8 cellular contexts compared by ENCODE assay signal in the genomic region with DNA sequence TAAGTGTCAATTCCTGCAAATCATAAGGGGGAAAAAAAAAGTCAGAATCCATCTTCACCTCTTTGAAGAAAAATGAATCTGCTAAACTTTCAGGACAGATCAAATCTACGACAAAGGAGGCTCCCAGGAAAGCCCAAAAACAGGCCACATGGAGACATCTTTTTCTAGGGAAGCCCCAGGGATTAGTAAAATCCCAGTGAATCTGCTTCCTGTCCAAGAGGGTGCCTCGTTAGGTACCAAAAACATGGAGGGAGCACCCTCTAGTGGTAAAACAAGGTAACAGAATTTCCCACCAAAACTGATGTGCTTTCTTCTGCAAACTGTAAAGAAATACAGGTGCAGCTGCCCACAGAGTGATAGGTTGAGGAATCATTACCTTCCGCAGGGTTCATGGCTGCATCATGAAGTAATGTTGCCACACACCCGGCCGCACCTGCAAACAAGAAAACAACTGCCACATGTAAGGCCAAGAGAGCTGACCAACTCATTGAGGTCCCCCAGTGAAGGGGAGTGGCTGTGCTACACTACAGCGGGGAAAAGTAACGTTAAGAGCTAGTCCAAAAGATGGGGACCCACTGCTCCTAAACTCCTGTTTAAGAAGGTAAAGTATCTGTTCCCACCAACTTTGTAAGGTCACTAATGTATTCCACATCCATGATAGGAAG. TPM values are rescaled to one million over a fixed set of nuclear protein-coding genes. Genes with fewer than 3 reads are reported as not detected.
A peak's percentile ranks its signal among the peaks of the same experiment; 100 is the strongest.
DNase-seq lines count a peak whose midpoint lies in the region; ATAC-seq and TF ChIP-seq lines count a peak whose summit lies in the region.

No MANE protein-coding gene starts in this region.

- WGBS in mesenchymal stem cell, result 25% methylated on average over 7 of the region's 7 CpGs

- H2AFZ ChIP-seq in mesenchymal stem cell (ENCODE audit: low read depth, low read length), result no peak overlapping the region

- DNase-seq in AG04450 (ENCODE audit: low read depth, low spot score) (peak; percentile 13), G401 (ENCODE audit: low spot score) (peak; percentile 79), LHCN-M2 (ENCODE audit: low read depth) (peak; percentile 68), mesenchymal stem cell (peak; percentile 76)
- peak; percentile 27 to 40 (median 31) for DNase-seq in effector memory CD8-positive, alpha-beta T cell

- H3K9me3 Mint-ChIP-seq in effector memory CD8-positive, alpha-beta T cell, result no peaks in the 10 kb centered on the region

- H3K27ac ChIP-seq in AG04450 (ENCODE audit: low read depth, low read length) (no peak overlapping the region), mesenchymal stem cell (ENCODE audit: low read length, poor library complexity, severe bottlenecking) (no peak overlapping the region)

- peaks cover 10% of the 10 kb centered on the region for H3K36me3 Mint-ChIP-seq in effector memory CD8-positive, alpha-beta T cell (ENCODE audit: insufficient read depth)

- peak; percentile 89 for TF ChIP-seq CTCF in AG04450 (IDR thresholded peaks at IDR 0.05; ENCODE audit: low read depth, low read length)

- no peak overlapping the region for H2BK120ac ChIP-seq in mesenchymal stem cell (ENCODE audit: low read depth, low read length)

- peak overlapping the region in 1 of 2 donors; percentile 3 for H3K27ac Mint-ChIP-seq in effector memory CD8-positive, alpha-beta T cell

- CTCF ChIA-PET in AG04450 (lab: Charles Lee), result interaction anchor here (0.5 to 16.6 kb wide), 25 partner anchors 9 to 396 kb away, joined by 3 to 413 read pairs (median 4); a partner anchor contains a TSS

- no peak overlapping the region for H3K4ac ChIP-seq in mesenchymal stem cell (ENCODE audit: low read depth in 1 of 2, low read length in 2 of 2)

- H3K4me3 Mint-ChIP-seq in effector memory CD8-positive, alpha-beta T cell, result no peak overlapping the region

- H4K91ac ChIP-seq in mesenchymal stem cell (ENCODE audit: low read length), result no peak overlapping the region

- ATAC-seq in SK-N-SH treated with all-trans-retinoic acid at 6 μM for 48 hours (peak; percentile 88), GM21367 (IDR thresholded peaks at IDR 0.05; ENCODE audit: unreplicated experiment) (no peak), HG03045 (IDR thresholded peaks at IDR 0.05; ENCODE audit: unreplicated experiment) (no peak)
- peak; percentile 63 for ATAC-seq in effector memory CD8-positive, alpha-beta T cell (replicated peaks)

- no peaks in the 10 kb centered on the region for H3K4me1 ChIP-seq in mesenchymal stem cell (ENCODE audit: control insufficient read depth, insufficient read depth, low read depth, low read length)

- no peak overlapping the region for H4K8ac ChIP-seq in mesenchymal stem cell (ENCODE audit: low read length)

- no peak overlapping the region for H3K4me2 ChIP-seq in mesenchymal stem cell (ENCODE audit: low read length, poor library complexity, severe bottlenecking)

- H3K9me3 ChIP-seq in AG04450 (ENCODE audit: control insufficient read depth, insufficient read depth, low read length) (no peaks in the 10 kb centered on the region), mesenchymal stem cell (ENCODE audit: control insufficient read depth, low read length) (no peaks in the 10 kb centered on the region)

- H2BK12ac ChIP-seq in mesenchymal stem cell (ENCODE audit: low read length in 2 of 2), result no peak overlapping the region

- no peak overlapping the region for H3K14ac ChIP-seq in mesenchymal stem cell (ENCODE audit: low read length in 2 of 2)

- H3K79me1 ChIP-seq in mesenchymal stem cell (replicated peaks; ENCODE audit: low read length, poor library complexity, severe bottlenecking), result peaks cover 27% of the 10 kb centered on the region

- peaks cover 14 to 16% of the 10 kb centered on the region in 2 donors for H3K4me1 Mint-ChIP-seq in effector memory CD8-positive, alpha-beta T cell (ENCODE audit: low read depth in 2 of 2)

- H3K27me3 ChIP-seq in AG04450 (ENCODE audit: control insufficient read depth, insufficient read depth, low read length) (no peaks in the 10 kb centered on the region), mesenchymal stem cell (ENCODE audit: control insufficient read depth in 1 of 2, insufficient read depth in 1 of 2, low read length in 2 of 2) (no peaks in the 10 kb centered on the region)

- H2BK15ac ChIP-seq in mesenchymal stem cell (ENCODE audit: low read depth, poor library complexity, severe bottlenecking), result no peak overlapping the region

- no peak overlapping the region for H3K9ac ChIP-seq in mesenchymal stem cell (ENCODE audit: low read length)

- H3K18ac ChIP-seq in mesenchymal stem cell (ENCODE audit: low read depth in 1 of 2, low read length in 2 of 2), result no peak overlapping the region

- no peaks in the 10 kb centered on the region for H3K27me3 Mint-ChIP-seq in effector memory CD8-positive, alpha-beta T cell

- POLR2A ChIA-PET in AG04450 (lab: Yijun Ruan, JAX), result interaction anchor here (0.5 to 1.3 kb wide), 2 partner anchors 182 to 1171 kb away, joined by 3 to 4 read pairs; a partner anchor contains a TSS

- H3K23ac ChIP-seq in mesenchymal stem cell (ENCODE audit: low read length in 2 of 2), result no peak overlapping the region

- H3K4me3 ChIP-seq in AG04450 (ENCODE audit: low read depth, low read length) (no peak overlapping the region), mesenchymal stem cell (ENCODE audit: insufficient read depth in 1 of 2, low read depth in 1 of 2, low read length in 2 of 2) (no peak overlapping the region)

- H3K36me3 ChIP-seq in mesenchymal stem cell (ENCODE audit: control insufficient read depth in 1 of 2, insufficient read depth in 2 of 2, low read depth in 1 of 2, low read length in 2 of 2), result peaks cover 28 to 65% of the 10 kb centered on the region in 2 experiments

- no peak overlapping the region for H2AK5ac ChIP-seq in mesenchymal stem cell (ENCODE audit: low read length, severe bottlenecking)

- in situ Hi-C loops in G401 (cut with HindIII; ENCODE audit: low sequenced_read_pairs), result no loop called here

- no peak overlapping the region for H2BK5ac ChIP-seq in mesenchymal stem cell (ENCODE audit: low read depth, low read length, poor library complexity, severe bottlenecking)

TF ChIP-seq in SK-N-SH treated with all-trans-retinoic acid at 6 μM for 48 hours, 23 proteins besides CTCF, POLR2A, EP300 and RAD21:
- no peak for TF ChIP-seq CSDC2 (CRISPR knock-in tag; IDR thresholded peaks at IDR 0.05)
- no peak for TF ChIP-seq ZFP3 (CRISPR knock-in tag; IDR thresholded peaks at IDR 0.05)

RNA-seq across cellular contexts. Expression of a gene that starts 7.9 kb away (rescaled TPM):
- polyA plus RNA-seq in AG04450 (2011; rRNA removed), result 20.4 and 21.5 TPM in 2 replicates
- polyA minus RNA-seq in AG04450 (2011; rRNA and poly(A)+ RNA removed), result 24.3 and 33.6 TPM in 2 replicates
- total RNA-seq in G401 (2014; rRNA removed; shearing (Covaris generic)), result 19.1 and 29.9 TPM in 2 replicates
- 15.9 and 16.0 TPM in 2 replicates for total RNA-seq in LHCN-M2 (2014; rRNA removed)
- polyA plus RNA-seq in LHCN-M2 (2012), result 17.5 TPM
- 36.1 TPM for polyA plus RNA-seq in mesenchymal stem cell (2013, experiment 1 of 2)
- 35.3 TPM for polyA plus RNA-seq in mesenchymal stem cell (2013, experiment 2 of 2)

RNA-seq across cellular contexts. Expression of a gene that starts 47.0 kb away (rescaled TPM):
- polyA plus RNA-seq in AG04450 (2011; rRNA removed), result 14.4 and 16.2 TPM in 2 replicates
- polyA minus RNA-seq in AG04450 (2011; rRNA and poly(A)+ RNA removed), result 30.8 and 34.4 TPM in 2 replicates
- 8.4 and 17.0 TPM in 2 replicates for total RNA-seq in G401 (2014; rRNA removed; shearing (Covaris generic))
- 7.4 and 8.0 TPM in 2 replicates for total RNA-seq in LHCN-M2 (2014; rRNA removed)
- polyA plus RNA-seq in LHCN-M2 (2012), result 3.1 TPM
- 16.1 TPM for polyA plus RNA-seq in mesenchymal stem cell (2013, experiment 1 of 2)
- 16.0 TPM for polyA plus RNA-seq in mesenchymal stem cell (2013, experiment 2 of 2)

Comparison
In these comparisons a context has a peak if more than half of its experiments do, and no peak if none do; other contexts are left out.
1. DNase-seq: peak in every context shown above with its lines; median percentile 79 in G401; 76 in mesenchymal stem cell; 68 in LHCN-M2; 31 in effector memory CD8-positive, alpha-beta T cell; 13 in AG04450.
2. ATAC-seq: peak in SK-N-SH treated with all-trans-retinoic acid at 6 μM for 48 hours (single experiment) and effector memory CD8-positive, alpha-beta T cell (single experiment); none in GM21367 (single experiment) and HG03045 (single experiment).